ENCODE assay signal across 26 cellular contexts in the genomic region with DNA sequence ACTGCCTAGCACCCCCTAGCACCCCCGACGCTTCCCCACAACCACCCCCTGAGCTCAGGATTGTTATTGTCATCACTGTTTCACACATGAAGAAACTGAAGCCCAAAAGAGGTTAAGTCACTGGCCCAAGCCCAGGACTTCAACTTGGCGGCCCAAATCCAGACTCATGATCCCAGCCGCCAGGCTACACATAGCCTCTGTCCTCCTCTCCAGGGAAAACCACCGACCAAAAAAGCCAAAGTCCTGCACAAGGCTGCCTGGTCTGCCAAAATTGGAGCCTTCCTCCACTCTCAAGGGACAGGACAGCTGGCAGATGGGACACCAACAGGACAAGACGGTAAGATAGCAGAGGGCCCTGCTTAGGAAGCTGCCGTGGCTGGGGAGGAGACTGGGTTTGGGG. TPM values are rescaled to one million over a fixed set of nuclear protein-coding genes. Genes with fewer than 3 reads are reported as not detected.
DNase-seq lines count a peak whose midpoint lies in the region; ATAC-seq and TF ChIP-seq lines count a peak whose summit lies in the region.
"Had no signal": no experiment of that assay in that cellular context is flagged by ENCODE, and none has a peak within 500 bp of the region (broad histone marks: within the 10 kb centered on the region; RNA-seq: fewer than 3 reads in every experiment).

No MANE protein-coding gene starts in this region.

- no peaks in the 10 kb centered on the region for H3K27me3 ChIP-seq in AG04450 (ENCODE audit: control insufficient read depth, insufficient read depth, low read length)
- no peaks in the 10 kb centered on the region for H3K27me3 ChIP-seq in right cardiac atrium (ENCODE audit: control insufficient read depth, insufficient read depth)
- H3K27me3 ChIP-seq: ascending aorta, hepatocyte, MG63, right lobe of liver, upper lobe of left lung had no signal

- 66% methylated on average over 7 of the region's 7 CpGs for WGBS in right cardiac atrium

- H3K9me3 ChIP-seq in AG04450 (ENCODE audit: control insufficient read depth, insufficient read depth, low read length) (peaks cover 12% of the 10 kb centered on the region), right cardiac atrium (ENCODE audit: control insufficient read depth, low read length) (no peaks in the 10 kb centered on the region)
- H3K9me3 ChIP-seq: ascending aorta, MG63, right lobe of liver, upper lobe of left lung had no signal

- H3K27me3 Mint-ChIP-seq in T-helper 2 cell treated with Interferon-gamma antibody and Interleukin-4, amounts not matched to agents 5 μg/mL and 100 μg/mL, for 36 hours (ENCODE audit: low read depth), result no peaks in the 10 kb centered on the region
- H3K27me3 Mint-ChIP-seq in activated T-helper 2 cell treated with anti-CD3 and anti-CD28 coated beads, Interferon-gamma antibody, Interleukin-2, Interleukin-4, amounts not matched to agents 10 μg/mL and 5 μg/mL and 100 μg/mL, durations not matched to agents 14 hours and 24 hours and 36 hours (ENCODE audit: low read depth), result no peaks in the 10 kb centered on the region
- H3K27me3 Mint-ChIP-seq: activated B cell treated with CpG ODN at 0.5 μM for 24 hours; naive thymus-derived CD4-positive, alpha-beta T cell; stimulated activated memory B cell treated with anti-CD40 and anti-IgM and Interleukin-4, amounts not matched to agents 10 μg/mL and 1 μg/mL and 100 μg/mL, for 72 hours; T-cell had no signal

- intact Hi-C loops in activated T-helper 2 cell treated with anti-CD3 and anti-CD28 coated beads, Interferon-gamma antibody, Interleukin-2, Interleukin-4, amounts not matched to agents 10 μg/mL and 5 μg/mL and 100 μg/mL, durations not matched to agents 14 hours and 24 hours and 36 hours (cut with micrococcal nuclease), result no loop called here
- intact Hi-C loops in right cardiac atrium (cut with DNase I), result no loop called here

- no peak for TF ChIP-seq CTCF in AG04450 (IDR thresholded peaks at IDR 0.05; ENCODE audit: low read depth, low read length)

- POLR2A ChIA-PET in AG04450 (lab: Yijun Ruan, JAX), result no interaction called here

- peak overlapping the region; percentile 75 for H3K4me3 Mint-ChIP-seq in T-helper 2 cell treated with Interferon-gamma antibody and Interleukin-4, amounts not matched to agents 5 μg/mL and 100 μg/mL, for 36 hours
- no peak overlapping the region for H3K4me3 Mint-ChIP-seq in activated T-helper 2 cell treated with anti-CD3 and anti-CD28 coated beads, Interferon-gamma antibody, Interleukin-2, Interleukin-4, amounts not matched to agents 10 μg/mL and 5 μg/mL and 100 μg/mL, durations not matched to agents 14 hours and 24 hours and 36 hours (ENCODE audit: low read depth)
- H3K4me3 Mint-ChIP-seq: activated B cell treated with CpG ODN at 0.5 μM for 24 hours; endodermal cell; stimulated activated memory B cell treated with anti-CD40 and anti-IgM and Interleukin-4, amounts not matched to agents 10 μg/mL and 1 μg/mL and 100 μg/mL, for 72 hours; T-cell had no signal

- H3K27ac Mint-ChIP-seq in T-helper 2 cell treated with Interferon-gamma antibody and Interleukin-4, amounts not matched to agents 5 μg/mL and 100 μg/mL, for 36 hours, result peak overlapping the region; percentile 55
- peak overlapping the region; percentile 17 for H3K27ac Mint-ChIP-seq in activated T-helper 2 cell treated with anti-CD3 and anti-CD28 coated beads, Interferon-gamma antibody, Interleukin-2, Interleukin-4, amounts not matched to agents 10 μg/mL and 5 μg/mL and 100 μg/mL, durations not matched to agents 14 hours and 24 hours and 36 hours
- H3K27ac Mint-ChIP-seq: activated B cell treated with CpG ODN at 0.5 μM for 24 hours; endodermal cell; stimulated activated memory B cell treated with anti-CD40 and anti-IgM and Interleukin-4, amounts not matched to agents 10 μg/mL and 1 μg/mL and 100 μg/mL, for 72 hours; T-cell had no signal

- no peaks in the 10 kb centered on the region for H3K9me3 Mint-ChIP-seq in T-helper 2 cell treated with Interferon-gamma antibody and Interleukin-4, amounts not matched to agents 5 μg/mL and 100 μg/mL, for 36 hours
- no peaks in the 10 kb centered on the region for H3K9me3 Mint-ChIP-seq in activated T-helper 2 cell treated with anti-CD3 and anti-CD28 coated beads, Interferon-gamma antibody, Interleukin-2, Interleukin-4, amounts not matched to agents 10 μg/mL and 5 μg/mL and 100 μg/mL, durations not matched to agents 14 hours and 24 hours and 36 hours
- H3K9me3 Mint-ChIP-seq: activated B cell treated with CpG ODN at 0.5 μM for 24 hours; naive thymus-derived CD4-positive, alpha-beta T cell; stimulated activated memory B cell treated with anti-CD40 and anti-IgM and Interleukin-4, amounts not matched to agents 10 μg/mL and 1 μg/mL and 100 μg/mL, for 72 hours; T-cell had no signal

- peak in 1 of 2 donors; percentile 12 for ATAC-seq in right cardiac atrium
- no peak for ATAC-seq in GM21717 (IDR thresholded peaks at IDR 0.05; ENCODE audit: unreplicated experiment)
- no peak for ATAC-seq in HG02759 (IDR thresholded peaks at IDR 0.05; ENCODE audit: unreplicated experiment)
- no peak for ATAC-seq in HG02798 (IDR thresholded peaks at IDR 0.05; ENCODE audit: poor library complexity, unreplicated experiment)
- ATAC-seq: naive thymus-derived CD4-positive, alpha-beta T cell; right lobe of liver; stimulated activated memory B cell treated with anti-CD40 and anti-IgM and Interleukin-4, amounts not matched to agents 10 μg/mL and 1 μg/mL and 100 μg/mL, for 72 hours; T-cell had no signal

- no peaks in the 10 kb centered on the region for H3K4me1 ChIP-seq in right cardiac atrium (ENCODE audit: control insufficient read depth, insufficient read depth, low read length)
- H3K4me1 ChIP-seq: ascending aorta, right lobe of liver had no signal

- H3K4me1 Mint-ChIP-seq in T-helper 2 cell treated with Interferon-gamma antibody and Interleukin-4, amounts not matched to agents 5 μg/mL and 100 μg/mL, for 36 hours (ENCODE audit: low read depth), result peaks cover 24% of the 10 kb centered on the region
- H3K4me1 Mint-ChIP-seq in activated T-helper 2 cell treated with anti-CD3 and anti-CD28 coated beads, Interferon-gamma antibody, Interleukin-2, Interleukin-4, amounts not matched to agents 10 μg/mL and 5 μg/mL and 100 μg/mL, durations not matched to agents 14 hours and 24 hours and 36 hours (ENCODE audit: low read depth), result peaks cover 21% of the 10 kb centered on the region
- H3K4me1 Mint-ChIP-seq: endodermal cell had no signal

- H3K27ac ChIP-seq in AG04450 (ENCODE audit: low read depth, low read length), result peak overlapping the region; percentile 31
- H3K27ac ChIP-seq in right cardiac atrium (ENCODE audit: low read length), result peak overlapping the region; percentile 61
- H3K27ac ChIP-seq: ascending aorta, hepatocyte, right lobe of liver had no signal

- CTCF ChIA-PET in AG04450 (lab: Charles Lee), result no interaction called here

- H3K4me3 ChIP-seq in AG04450 (ENCODE audit: low read depth, low read length), result peak overlapping the region; percentile 25; the same call in 1 of the 2 replicates
- no peak overlapping the region for H3K4me3 ChIP-seq in right cardiac atrium (ENCODE audit: low read length)
- H3K4me3 ChIP-seq: ascending aorta, hepatocyte, MG63, right lobe of liver had no signal

- DNase-seq in T-helper 2 cell treated with Interferon-gamma antibody and Interleukin-4, amounts not matched to agents 5 μg/mL and 100 μg/mL, for 36 hours (ENCODE audit: low spot score), result no peak
- no peak for DNase-seq in T-helper 2 cell
- DNase-seq in AG04450 (ENCODE audit: low read depth, low spot score), result no peak
- no peak for DNase-seq in activated T-helper 2 cell treated with anti-CD3 and anti-CD28 coated beads, Interferon-gamma antibody, Interleukin-2, Interleukin-4, amounts not matched to agents 10 μg/mL and 5 μg/mL and 100 μg/mL, durations not matched to agents 14 hours and 24 hours and 36 hours (ENCODE audit: low spot score)
- DNase-seq in right cardiac atrium, result peak in 1 of 3 donors; percentile 70
- DNase-seq: activated B cell treated with CpG ODN at 0.5 μM for 24 hours; activated gamma-delta T cell treated with Interleukin-2 at 50 U/mL for 16 hours; DMS153; endodermal cell; mammary epithelial cell; MG63; naive thymus-derived CD4-positive, alpha-beta T cell; NCI-H1436; NCI-H2171; NCI-H748 treated with DMSO at 0.1 percent for 48 hours; right lobe of liver; SHP77; T-cell; upper lobe of left lung had no signal

- H3K36me3 Mint-ChIP-seq in T-helper 2 cell treated with Interferon-gamma antibody and Interleukin-4, amounts not matched to agents 5 μg/mL and 100 μg/mL, for 36 hours (ENCODE audit: low read depth), result peaks cover 37% of the 10 kb centered on the region
- H3K36me3 Mint-ChIP-seq in activated T-helper 2 cell treated with anti-CD3 and anti-CD28 coated beads, Interferon-gamma antibody, Interleukin-2, Interleukin-4, amounts not matched to agents 10 μg/mL and 5 μg/mL and 100 μg/mL, durations not matched to agents 14 hours and 24 hours and 36 hours (ENCODE audit: low read depth), result peaks cover 59% of the 10 kb centered on the region

RNA-seq across cellular contexts. Expression of a gene that starts 10.8 kb away (rescaled TPM):
- polyA plus RNA-seq in AG04450 (2011; rRNA removed) (19.1 and 19.8 TPM in 2 replicates), right cardiac atrium (9.6 TPM)
- 27.1 and 31.4 TPM in 2 replicates for polyA minus RNA-seq in AG04450 (2011; rRNA and poly(A)+ RNA removed)
- 39.3 and 42.2 TPM in 2 replicates for total RNA-seq in activated T-helper 2 cell treated with anti-CD3 and anti-CD28 coated beads, Interferon-gamma antibody, Interleukin-2, Interleukin-4, amounts not matched to agents 10 μg/mL and 5 μg/mL and 100 μg/mL, durations not matched to agents 14 hours and 24 hours and 36 hours
- 10 to 100 TPM; 17.5 to 18.6 (median 18.2) TPM for total RNA-seq in right cardiac atrium

RNA-seq across cellular contexts. Expression of a gene that starts 24.8 kb away (rescaled TPM):
- polyA plus RNA-seq in AG04450 (2011; rRNA removed) (0.24 and 0.65 TPM in 2 replicates), right cardiac atrium (39.2 TPM)
- polyA minus RNA-seq in AG04450 (2011; rRNA and poly(A)+ RNA removed), result 0.22 and 0.23 TPM in 2 replicates
- total RNA-seq in activated T-helper 2 cell treated with anti-CD3 and anti-CD28 coated beads, Interferon-gamma antibody, Interleukin-2, Interleukin-4, amounts not matched to agents 10 μg/mL and 5 μg/mL and 100 μg/mL, durations not matched to agents 14 hours and 24 hours and 36 hours, result 0.11 and 0.62 TPM in 2 replicates
- 10 to 100 TPM; 15.5 to 25.7 (median 21.8) TPM for total RNA-seq in right cardiac atrium
- total RNA-seq: A172, activated B cell treated with CpG ODN at 0.5 μM for 24 hours, ascending aorta had no signal

Comparison
In these comparisons a context has a peak if more than half of its experiments do, and no peak if none do; other contexts are left out.
1. RNA of a gene that starts 24.8 kb away (total RNA-seq): 15.5 to 25.7 TPM in right cardiac atrium; 0.11 to 0.62 TPM in activated T-helper 2 cell treated with anti-CD3 and anti-CD28 coated beads, Interferon-gamma antibody, Interleukin-2, Interleukin-4, amounts not matched to agents 10 μg/mL and 5 μg/mL and 100 μg/mL, durations not matched to agents 14 hours and 24 hours and 36 hours; every median in the first group is over 10 times any median in the second.